In the genomic region with DNA sequence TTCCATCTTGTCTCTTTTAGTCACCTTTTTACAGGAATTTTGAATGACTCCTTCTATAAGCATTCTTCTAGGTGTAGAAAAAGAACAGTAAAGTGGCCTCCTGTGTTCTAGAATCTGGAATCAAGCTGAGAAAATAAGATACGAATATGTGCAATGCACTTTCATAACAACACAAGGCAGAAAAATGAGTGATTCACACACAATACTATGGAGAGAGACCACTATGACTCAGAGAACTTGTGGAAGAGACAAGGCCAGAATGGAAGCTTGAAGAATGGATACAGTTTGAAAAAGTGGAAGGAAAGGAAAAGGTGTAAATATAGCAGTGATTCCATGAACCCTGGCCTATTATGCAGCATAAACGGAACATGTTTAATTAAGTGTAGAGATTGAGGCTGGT, we compare ENCODE assay signal across 11 cellular contexts. TPM values are rescaled to one million over a fixed set of nuclear protein-coding genes. Genes with fewer than 3 reads are reported as not detected.
A peak's percentile ranks its signal among the peaks of the same experiment; 100 is the strongest.
DNase-seq lines count a peak whose midpoint lies in the region; ATAC-seq, FAIRE-seq and TF ChIP-seq lines count a peak whose summit lies in the region.
"Had no signal": no experiment of that assay in that cellular context is flagged by ENCODE, and none has a peak within 500 bp of the region (broad histone marks: within the 10 kb centered on the region; RNA-seq: fewer than 3 reads in every experiment).

No MANE protein-coding gene starts in this region.

- H3K36me3 ChIP-seq in H1 (ENCODE audit: control insufficient read depth in 2 of 4, insufficient read depth in 4 of 4, low read length in 3 of 4): no peaks in the 10 kb centered on the region
- H3K36me3 ChIP-seq in smooth muscle cell (ENCODE audit: low read depth): no peaks in the 10 kb centered on the region
- H3K36me3 ChIP-seq in upper lobe of left lung: no peaks in the 10 kb centered on the region

- no peak overlapping the region for H4K91ac ChIP-seq in H1 (replicated peaks; ENCODE audit: insufficient read length, low read length)

- no peak overlapping the region for H4K8ac ChIP-seq in H1 (ENCODE audit: extremely low read depth, insufficient read depth, low read length)

- WGBS in H1 (ENCODE audit: extremely low coverage in 1 of 2, insufficient coverage in 1 of 2, insufficient read length in 1 of 2, insufficient replicate concordance in 2 of 2, low coverage in 1 of 2, low lambda C conversion rate in 2 of 2, missing lambda C conversion rate in 1 of 2), 2 experiments: 85% methylated on average over 2 of the region's 2 CpGs; no CpG with 5 or more reads in 1 of the 2 experiments
- WGBS in smooth muscle cell (ENCODE audit: low lambda C conversion rate): 54% methylated on average over 2 of the region's 2 CpGs
- WGBS in upper lobe of left lung, 2 donors: 79 to 84% methylated on average over 2 of the region's 2 CpGs

- peaks cover 0 to 7% (median 2%) of the 10 kb centered on the region in 4 experiments; a peak in 2 of 7 replicates for H3K4me1 ChIP-seq in H1 (replicated peaks in 1 of 4; ENCODE audit: control insufficient read depth in 3 of 4, insufficient read depth in 4 of 4, low read length in 3 of 4)
- no peaks in the 10 kb centered on the region for H3K4me1 ChIP-seq in smooth muscle cell (ENCODE audit: low read depth)
- peaks cover 0 to 5% (median 2%) of the 10 kb centered on the region in 4 donors for H3K4me1 ChIP-seq in upper lobe of left lung

- no peak overlapping the region; the same call in 1 of the 2 replicates for H2BK20ac ChIP-seq in H1 (ENCODE audit: low read length)

- H2BK5ac ChIP-seq in H1 (ENCODE audit: low read depth, low read length): no peak overlapping the region

- H3K27ac ChIP-seq in H1 (ENCODE audit: low read depth, low read length) (no peak overlapping the region), smooth muscle cell (ENCODE audit: low read depth) (peak overlapping the region; percentile 53), upper lobe of left lung (no peak overlapping the region)
- H3K27ac ChIP-seq: SK-N-MC had no signal

- peak in 1 of 2 donors; percentile 34 for ATAC-seq in activated T-cell treated with anti-CD3 and anti-CD28 coated beads, Interleukin-2, amount 50 U/mL, for 4 hours
- ATAC-seq in upper lobe of left lung (ENCODE audit: low FRiP score in 2 of 2) (no peak), HG02798 (IDR thresholded peaks at IDR 0.05; ENCODE audit: poor library complexity, unreplicated experiment) (no peak)

- no peak overlapping the region for H3K4me2 ChIP-seq in H1 (ENCODE audit: insufficient read depth in 1 of 2, low read depth in 2 of 2, low read length in 2 of 2)
- H3K4me2 ChIP-seq in smooth muscle cell: peak overlapping the region; percentile 30

- no peak overlapping the region for H3K9ac ChIP-seq in H1 (replicated peaks in 1 of 4; ENCODE audit: extremely low read depth in 1 of 4, low read depth in 3 of 4, low read length in 3 of 4)
- H3K9ac ChIP-seq in smooth muscle cell (ENCODE audit: low read depth): no peak overlapping the region

- H3K4me3 Mint-ChIP-seq in activated T-cell treated with anti-CD3 and anti-CD28 coated beads, Interleukin-2, amount 50 U/mL, for 4 hours: peak overlapping the region; percentile 24

- CTCF ChIA-PET in H1 (lab: Charles Lee; ENCODE audit: partially characterized antibody): no interaction called here

- H3K79me2 ChIP-seq in H1 (ENCODE audit: control insufficient read depth in 1 of 2, insufficient read depth in 2 of 2, low read length in 2 of 2) (no peaks in the 10 kb centered on the region), smooth muscle cell (ENCODE audit: low read depth) (no peaks in the 10 kb centered on the region)

- H3K9me3 Mint-ChIP-seq in activated T-cell treated with anti-CD3 and anti-CD28 coated beads, Interleukin-2, amount 50 U/mL, for 4 hours: no peaks in the 10 kb centered on the region

- H4K20me1 ChIP-seq in H1 (replicated peaks in 1 of 2; ENCODE audit: control insufficient read depth in 1 of 2, insufficient read depth in 2 of 2, low read length in 2 of 2): no peaks in the 10 kb centered on the region
- H4K20me1 ChIP-seq in smooth muscle cell (ENCODE audit: low read depth): no peaks in the 10 kb centered on the region

- H3K9me3 ChIP-seq in H1 (ENCODE audit: insufficient read depth in 2 of 2, low read depth in 1 of 2, low read length in 1 of 2) (no peaks in the 10 kb centered on the region), smooth muscle cell (replicated peaks; ENCODE audit: low read depth) (no peaks in the 10 kb centered on the region), upper lobe of left lung (no peaks in the 10 kb centered on the region)

- no peak overlapping the region for H3K4me3 ChIP-seq in H1 (ENCODE audit: extremely low read depth in 1 of 4, insufficient read depth in 2 of 4, low read depth in 3 of 4, low read length in 4 of 4)
- no peak overlapping the region for H3K4me3 ChIP-seq in smooth muscle cell
- H3K4me3 ChIP-seq in upper lobe of left lung: no peak overlapping the region
- H3K4me3 ChIP-seq: lung, SK-N-MC had no signal

- H3K23me2 ChIP-seq in H1 (ENCODE audit: low read depth, low read length): no peaks in the 10 kb centered on the region

- H2AFZ ChIP-seq in H1 (ENCODE audit: low read length): peak overlapping the region; percentile 60; the same call in 1 of the 2 replicates
- H2AFZ ChIP-seq in smooth muscle cell (ENCODE audit: low read depth): no peak overlapping the region

- H3K27me3 ChIP-seq in H1 (replicated peaks in 1 of 4; ENCODE audit: control insufficient read depth in 3 of 4, extremely low read depth in 1 of 4, insufficient read depth in 3 of 4, low read length in 3 of 4) (no peaks in the 10 kb centered on the region), smooth muscle cell (ENCODE audit: low read depth) (no peaks in the 10 kb centered on the region), upper lobe of left lung (no peaks in the 10 kb centered on the region)

- H4K5ac ChIP-seq in H1 (ENCODE audit: insufficient read length, low read depth, low read length): no peak overlapping the region

- H3K23ac ChIP-seq in H1 (ENCODE audit: insufficient read length): no peak overlapping the region

- H3K4me1 Mint-ChIP-seq in activated T-cell treated with anti-CD3 and anti-CD28 coated beads, Interleukin-2, amount 50 U/mL, for 4 hours (ENCODE audit: low read depth): peaks cover 23% of the 10 kb centered on the region

- POLR2A ChIA-PET in H1 (lab: Charles Lee; ENCODE audit: partially characterized antibody): interaction anchor here (1.1 to 2.1 kb wide), 3 partner anchors 8 to 13 kb away, joined by 3 to 6 read pairs (median 4); no protein-coding TSS in a partner anchor

- no peak for DNase-seq in activated T-cell treated with anti-CD3 and anti-CD28 coated beads, Interleukin-2, amount 50 U/mL, for 4 hours
- DNase-seq in activated T-cell treated with anti-CD3 and anti-CD28 coated beads, Interleukin-2, amount 50 U/mL, for 48 hours: no peak
- peak; percentile 33 for DNase-seq in RCC 7860 (ENCODE audit: low spot score)
- no peak for DNase-seq in H1 (ENCODE audit: low read depth in 1 of 2, low spot score in 2 of 2)
- DNase-seq in smooth muscle cell (lab: John Stamatoyannopoulos, UW; ENCODE audit: unreplicated experiment): no peak
- DNase-seq in NCI-H526 treated with DMSO at 0.1 percent for 48 hours (lab: John Stamatoyannopoulos, UW): no peak
- no peak for DNase-seq in upper lobe of left lung
- DNase-seq: NCI-H2081 had no signal

- H3K4ac ChIP-seq in H1 (replicated peaks; ENCODE audit: insufficient read length, low read depth, low read length): no peak overlapping the region

- TF ChIP-seq CTCF in H1 (IDR thresholded peaks at IDR 0.05; ENCODE audit: control extremely low read depth in 1 of 3, insufficient read depth in 1 of 3, low read depth in 1 of 3, low read length in 3 of 3) (no peak), smooth muscle cell (IDR thresholded peaks at IDR 0.05; ENCODE audit: borderline replicate concordance, insufficient read depth, poor library complexity, severe bottlenecking) (no peak), upper lobe of left lung (IDR thresholded peaks at IDR 0.05) (no peak)

- H2BK12ac ChIP-seq in H1 (ENCODE audit: low read depth, low read length): no peak overlapping the region

- H2BK120ac ChIP-seq in H1 (replicated peaks; ENCODE audit: low read depth, low read length): peak overlapping the region; percentile 34

- no peak for TF ChIP-seq EP300 in H1 (IDR thresholded peaks at IDR 0.05; ENCODE audit: borderline replicate concordance in 1 of 2, low read depth in 2 of 2, low read length in 2 of 2)
- no peak for TF ChIP-seq EP300 in upper lobe of left lung (IDR thresholded peaks at IDR 0.05)

- TF ChIP-seq RAD21 in H1 (IDR thresholded peaks at IDR 0.05 in 1 of 2, conservative IDR thresholded peaks at IDR 0.05 in 1 of 2; ENCODE audit: low read depth in 2 of 2, low read length in 2 of 2): no peak

- no peak overlapping the region for H2BK15ac ChIP-seq in H1 (ENCODE audit: low read length)

- no peaks in the 10 kb centered on the region for H3K27me3 Mint-ChIP-seq in activated T-cell treated with anti-CD3 and anti-CD28 coated beads, Interleukin-2, amount 50 U/mL, for 4 hours (ENCODE audit: low read depth)

- H3F3A ChIP-seq in smooth muscle cell (ENCODE audit: low read depth): no peaks in the 10 kb centered on the region

- peaks cover 2% of the 10 kb centered on the region for H3K36me3 Mint-ChIP-seq in activated T-cell treated with anti-CD3 and anti-CD28 coated beads, Interleukin-2, amount 50 U/mL, for 4 hours (ENCODE audit: insufficient read depth)

- FAIRE-seq in RCC 7860 (lab: Jason Lieb, UNC) (peak; percentile 23), H1 (lab: Jason Lieb, UNC) (no peak)

- H3K79me1 ChIP-seq in H1 (ENCODE audit: low read depth, low read length): no peaks in the 10 kb centered on the region

- H3K18ac ChIP-seq in H1 (ENCODE audit: extremely low read depth, low read length): no peak overlapping the region

- TF ChIP-seq POLR2A in H1 (IDR thresholded peaks at IDR 0.05; ENCODE audit: control extremely low read depth in 1 of 2, low read depth in 2 of 2, low read length in 2 of 2): no peak
- TF ChIP-seq POLR2A in upper lobe of left lung (IDR thresholded peaks at IDR 0.05): no peak

- H2AK5ac ChIP-seq in H1 (ENCODE audit: low read depth, low read length): no peak overlapping the region

- H3K14ac ChIP-seq in H1 (ENCODE audit: insufficient read length): no peak overlapping the region

- H3K56ac ChIP-seq in H1 (replicated peaks; ENCODE audit: insufficient read length, low read depth, low read length): no peak overlapping the region

RNA-seq across cellular contexts. Expression of a gene that starts 57.1 kb away (rescaled TPM):
- total RNA-seq in activated T-cell treated with anti-CD3 and anti-CD28 coated beads, Interleukin-2, amount 50 U/mL, for 4 hours: 100 to 1,000 TPM in 1 of 3 donors, 10 to 100 TPM in 2; 54.0 to 107 (median 73.5) TPM
- total RNA-seq in H1 (2021; fragmentation: NEBNext Ultra II Directional; extraction: Animal tissue kit (Norgen Biotek cat#: 25700)): 2.4 and 3.0 TPM in 2 replicates
- 0.30 and 0.50 TPM in 2 replicates for polyA plus RNA-seq in H1 (2011; rRNA removed)
- polyA plus RNA-seq in H1 (2011; cell fraction: cytosol; rRNA removed): 0.58 TPM
- 0.33 TPM for polyA plus RNA-seq in H1 (2011; cell fraction: nucleus; rRNA removed)
- 0.76 to 3.1 TPM (median 1.7 TPM) in 4 replicates for polyA plus RNA-seq in H1 (2012, experiment 1 of 2)
- 0.25 TPM for polyA plus RNA-seq in H1 (2012, experiment 2 of 2)
- 15.5 TPM for polyA plus RNA-seq in H1 (2013, experiment 1 of 2)
- 14.0 TPM for polyA plus RNA-seq in H1 (2013, experiment 2 of 2)
- polyA minus RNA-seq in H1 (2011; rRNA and poly(A)+ RNA removed): 0.88 and 1.0 TPM in 2 replicates
- polyA minus RNA-seq in H1 (2011; cell fraction: cytosol; rRNA and poly(A)+ RNA removed): not detected
- polyA minus RNA-seq in H1 (2011; cell fraction: nucleus; rRNA and poly(A)+ RNA removed): 4.5 TPM
- 0.13 TPM in 1 of 2 replicates, not detected in the other for total RNA-seq in smooth muscle cell
- polyA plus RNA-seq in smooth muscle cell: not detected in 2 replicates
- total RNA-seq in upper lobe of left lung: 10 to 100 TPM; 16.4 to 29.3 (median 20.3) TPM
